Comparison of ENCODE assay signal across 1 cellular context in the genomic region with DNA sequence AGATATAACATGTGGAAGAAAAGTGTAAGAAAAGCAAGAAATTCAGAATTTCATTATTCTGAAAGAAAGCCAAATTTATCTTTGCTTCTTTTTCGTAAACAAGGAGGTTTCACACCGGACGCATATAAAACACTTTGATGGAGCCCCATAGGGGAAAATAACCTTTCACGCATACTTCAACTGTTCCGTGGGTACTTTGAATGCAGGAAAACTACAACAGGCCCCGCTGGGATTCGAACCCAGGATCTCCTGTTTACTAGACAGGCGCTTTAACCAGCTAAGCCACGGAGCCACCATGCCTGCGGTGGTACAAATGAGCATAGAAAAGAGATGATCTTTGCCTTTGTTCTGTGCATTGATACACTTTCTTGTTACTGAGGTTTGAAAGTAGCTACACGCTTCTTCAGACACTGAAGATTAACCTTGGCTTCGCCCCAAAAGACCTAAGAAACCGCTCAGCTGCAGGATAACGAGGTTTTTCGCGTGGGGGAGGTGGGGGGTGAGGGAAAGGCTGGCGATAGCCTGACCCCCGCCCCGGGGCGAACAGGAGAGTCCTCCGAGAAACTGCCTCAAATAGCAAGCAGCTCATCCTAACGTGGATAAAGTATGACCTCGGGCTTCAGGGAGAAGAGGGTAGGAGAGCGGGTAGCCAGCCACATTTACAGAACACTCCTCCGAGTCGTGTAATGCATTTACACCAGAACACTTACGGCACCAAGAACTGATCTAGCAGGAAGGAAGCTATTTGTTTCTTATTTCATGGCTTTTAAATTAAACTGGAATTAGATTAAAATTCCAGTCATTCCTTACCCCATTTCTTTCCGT.
A peak's percentile ranks its signal among the peaks of the same experiment; 100 is the strongest.
TF ChIP-seq lines count a peak whose summit lies in the region.

No MANE protein-coding gene starts in this region.

TF ChIP-seq in WTC11, 78 proteins besides CTCF, POLR2A, EP300 and RAD21 (continued from another document):
- TF ChIP-seq, protein P1, sequence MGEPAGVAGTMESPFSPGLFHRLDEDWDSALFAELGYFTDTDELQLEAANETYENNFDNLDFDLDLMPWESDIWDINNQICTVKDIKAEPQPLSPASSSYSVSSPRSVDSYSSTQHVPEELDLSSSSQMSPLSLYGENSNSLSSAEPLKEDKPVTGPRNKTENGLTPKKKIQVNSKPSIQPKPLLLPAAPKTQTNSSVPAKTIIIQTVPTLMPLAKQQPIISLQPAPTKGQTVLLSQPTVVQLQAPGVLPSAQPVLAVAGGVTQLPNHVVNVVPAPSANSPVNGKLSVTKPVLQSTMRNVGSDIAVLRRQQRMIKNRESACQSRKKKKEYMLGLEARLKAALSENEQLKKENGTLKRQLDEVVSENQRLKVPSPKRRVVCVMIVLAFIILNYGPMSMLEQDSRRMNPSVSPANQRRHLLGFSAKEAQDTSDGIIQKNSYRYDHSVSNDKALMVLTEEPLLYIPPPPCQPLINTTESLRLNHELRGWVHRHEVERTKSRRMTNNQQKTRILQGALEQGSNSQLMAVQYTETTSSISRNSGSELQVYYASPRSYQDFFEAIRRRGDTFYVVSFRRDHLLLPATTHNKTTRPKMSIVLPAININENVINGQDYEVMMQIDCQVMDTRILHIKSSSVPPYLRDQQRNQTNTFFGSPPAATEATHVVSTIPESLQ (CRISPR knock-in tag; IDR thresholded peaks at IDR 0.05) = no peak
- TF ChIP-seq, protein P2, sequence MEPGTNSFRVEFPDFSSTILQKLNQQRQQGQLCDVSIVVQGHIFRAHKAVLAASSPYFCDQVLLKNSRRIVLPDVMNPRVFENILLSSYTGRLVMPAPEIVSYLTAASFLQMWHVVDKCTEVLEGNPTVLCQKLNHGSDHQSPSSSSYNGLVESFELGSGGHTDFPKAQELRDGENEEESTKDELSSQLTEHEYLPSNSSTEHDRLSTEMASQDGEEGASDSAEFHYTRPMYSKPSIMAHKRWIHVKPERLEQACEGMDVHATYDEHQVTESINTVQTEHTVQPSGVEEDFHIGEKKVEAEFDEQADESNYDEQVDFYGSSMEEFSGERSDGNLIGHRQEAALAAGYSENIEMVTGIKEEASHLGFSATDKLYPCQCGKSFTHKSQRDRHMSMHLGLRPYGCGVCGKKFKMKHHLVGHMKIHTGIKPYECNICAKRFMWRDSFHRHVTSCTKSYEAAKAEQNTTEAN (CRISPR knock-in tag; IDR thresholded peaks at IDR 0.05) = no peak
- TF ChIP-seq HMGA2 (CRISPR knock-in tag; IDR thresholded peaks at IDR 0.05) (no peak), CBFB (CRISPR knock-in tag; IDR thresholded peaks at IDR 0.05; ENCODE audit: low read depth) (no peak), NFE2L1 (CRISPR knock-in tag; IDR thresholded peaks at IDR 0.05) (no peak), ZNF219 (CRISPR knock-in tag; IDR thresholded peaks at IDR 0.05; ENCODE audit: borderline replicate concordance) (no peak), OVOL2 (CRISPR knock-in tag; IDR thresholded peaks at IDR 0.05; ENCODE audit: borderline replicate concordance) (no peak), MXD4 (CRISPR knock-in tag; IDR thresholded peaks at IDR 0.05; ENCODE audit: borderline replicate concordance) (no peak), GABPB1 (CRISPR knock-in tag; IDR thresholded peaks at IDR 0.05) (peak; percentile 27; the same call in 1 of the 2 replicates), SP1 (CRISPR knock-in tag; conservative IDR thresholded peaks at IDR 0.05) (no peak), TEAD1 (CRISPR knock-in tag; IDR thresholded peaks at IDR 0.05) (0 out of 2 replicates have a peak, but pooled peaks have one; percentile 47), TEAD4 (CRISPR knock-in tag; IDR thresholded peaks at IDR 0.05) (no peak)
- TF ChIP-seq, protein P3, sequence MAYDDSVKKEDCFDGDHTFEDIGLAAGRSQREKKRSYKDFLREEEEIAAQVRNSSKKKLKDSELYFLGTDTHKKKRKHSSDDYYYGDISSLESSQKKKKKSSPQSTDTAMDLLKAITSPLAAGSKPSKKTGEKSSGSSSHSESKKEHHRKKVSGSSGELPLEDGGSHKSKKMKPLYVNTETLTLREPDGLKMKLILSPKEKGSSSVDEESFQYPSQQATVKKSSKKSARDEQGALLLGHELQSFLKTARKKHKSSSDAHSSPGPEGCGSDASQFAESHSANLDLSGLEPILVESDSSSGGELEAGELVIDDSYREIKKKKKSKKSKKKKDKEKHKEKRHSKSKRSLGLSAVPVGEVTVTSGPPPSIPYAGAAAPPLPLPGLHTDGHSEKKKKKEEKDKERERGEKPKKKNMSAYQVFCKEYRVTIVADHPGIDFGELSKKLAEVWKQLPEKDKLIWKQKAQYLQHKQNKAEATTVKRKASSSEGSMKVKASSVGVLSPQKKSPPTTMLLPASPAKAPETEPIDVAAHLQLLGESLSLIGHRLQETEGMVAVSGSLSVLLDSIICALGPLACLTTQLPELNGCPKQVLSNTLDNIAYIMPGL (CRISPR knock-in tag; IDR thresholded peaks at IDR 0.05) = peak; percentile 85
- TF ChIP-seq, protein P4, sequence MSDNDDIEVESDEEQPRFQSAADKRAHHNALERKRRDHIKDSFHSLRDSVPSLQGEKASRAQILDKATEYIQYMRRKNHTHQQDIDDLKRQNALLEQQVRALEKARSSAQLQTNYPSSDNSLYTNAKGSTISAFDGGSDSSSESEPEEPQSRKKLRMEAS (CRISPR knock-in tag; IDR thresholded peaks at IDR 0.05) = peak; percentile 40; the same call in 1 of the 2 replicates
TF ChIP-seq in WTC11: peak in this region for 4.
